ENCODE assay signal across 13 cellular contexts in the genomic region with DNA sequence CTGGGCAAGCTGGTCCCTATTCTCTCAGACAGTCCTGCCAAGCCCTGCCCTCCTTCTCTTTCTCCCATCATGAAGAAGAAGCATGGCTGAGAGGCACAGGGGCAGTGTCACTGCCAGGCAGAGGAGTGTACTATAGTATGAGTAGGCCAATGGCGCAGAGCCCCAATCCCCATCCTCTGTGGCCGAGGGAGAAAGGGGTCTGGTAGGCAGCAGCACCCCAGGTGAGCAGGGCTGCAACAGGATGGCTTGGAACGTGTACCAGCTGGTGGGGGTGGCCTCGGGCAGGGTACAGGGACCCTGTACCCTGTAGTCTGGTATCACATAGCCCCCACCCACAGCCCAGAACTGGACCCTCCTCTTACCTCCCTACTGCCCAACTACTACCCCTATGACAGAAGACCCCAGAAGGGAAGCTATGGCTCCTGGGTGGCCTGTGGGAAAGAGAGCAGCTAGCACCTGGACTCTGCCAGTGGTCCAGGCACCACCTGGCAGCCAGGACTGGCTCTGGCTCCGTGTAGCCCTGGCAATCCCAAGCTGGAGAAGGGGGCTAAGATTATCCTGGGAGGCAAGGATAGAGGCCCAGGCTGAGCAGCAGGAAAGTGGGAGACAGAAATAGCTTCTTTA. TPM values are rescaled to one million over a fixed set of nuclear protein-coding genes. Genes with fewer than 3 reads are reported as not detected.
DNase-seq lines count a peak whose midpoint lies in the region; ATAC-seq and TF ChIP-seq lines count a peak whose summit lies in the region.
"Had no signal": no experiment of that assay in that cellular context is flagged by ENCODE, and none has a peak within 500 bp of the region (broad histone marks: within the 10 kb centered on the region; RNA-seq: fewer than 3 reads in every experiment).

No MANE protein-coding gene starts in this region.

- H3K9ac ChIP-seq in BLaER1 (peak overlapping the region; percentile 98), parathyroid adenoma (no peak overlapping the region)

- BruUV-seq in PC-9 (replicated peaks; lab: Mats Ljungman, UMichigan), result no TSS peak

- H3K36me3 ChIP-seq in BLaER1, result peaks cover 54% of the 10 kb centered on the region
- 0 out of 2 replicates have a peak, but pooled peaks cover 6% of the 10 kb centered on the region for H3K36me3 ChIP-seq in PC-9 (ENCODE audit: low read depth)
- H3K36me3 ChIP-seq in parathyroid adenoma (ENCODE audit: control insufficient read depth, insufficient read depth, low read length), result no peaks in the 10 kb centered on the region

- no peaks in the 10 kb centered on the region for H3K9me3 ChIP-seq in BLaER1
- H3K9me3 ChIP-seq in PC-9 (ENCODE audit: insufficient read depth, low read depth), result no peaks in the 10 kb centered on the region
- no peaks in the 10 kb centered on the region for H3K9me3 ChIP-seq in parathyroid adenoma (ENCODE audit: control insufficient read depth, low read length)
- H3K9me3 ChIP-seq: neutrophil had no signal

- H3K9me2 ChIP-seq in PC-9 (ENCODE audit: insufficient read depth), result no peaks in the 10 kb centered on the region

- H3K4me3 ChIP-seq in BLaER1 (0 out of 2 replicates have a peak overlapping the region, but pooled peaks have one; percentile 97), PC-9 (no peak overlapping the region), epithelial cell of esophagus (ENCODE audit: low read length) (peak overlapping the region; percentile 25), parathyroid adenoma (ENCODE audit: low read depth, low read length) (peak overlapping the region; percentile 8)

- no peak for ATAC-seq in GM19397 (IDR thresholded peaks at IDR 0.05; ENCODE audit: unreplicated experiment)

- POLR2A ChIA-PET in PC-9 (lab: Charles Lee; ENCODE audit: unreplicated experiment), result interaction anchor here (0.6 kb wide), 1 partner anchor 287 kb away, joined by 7 read pairs; no protein-coding TSS in a partner anchor

- H3K4me1 ChIP-seq in BLaER1 (peaks cover 82% of the 10 kb centered on the region), PC-9 (replicated peaks; ENCODE audit: insufficient read depth) (peaks cover 39% of the 10 kb centered on the region), parathyroid adenoma (peaks cover 28% of the 10 kb centered on the region)

- H3K4me2 ChIP-seq in BLaER1, result peak overlapping the region; percentile 98
- H3K4me2 ChIP-seq in PC-9, result peak overlapping the region; percentile 88
- peak overlapping the region; percentile 36 for H3K4me2 ChIP-seq in parathyroid adenoma (ENCODE audit: low read length)

- H4K20me1 ChIP-seq in BLaER1 (peaks cover 81% of the 10 kb centered on the region), PC-9 (ENCODE audit: insufficient read depth) (peaks cover 12% of the 10 kb centered on the region)

- DNase-seq in PC-9, result no peak
- no peak for DNase-seq in epithelial cell of esophagus (ENCODE audit: low read depth)
- DNase-seq in NCI-H1694 (lab: John Stamatoyannopoulos, UW), result no peak
- DNase-seq in mesenteric fat pad (ENCODE audit: low spot score), result no peak
- no peak for DNase-seq in SIG-M5 (lab: John Stamatoyannopoulos, UW)
- DNase-seq: activated T-cell treated with anti-CD3 and anti-CD28 coated beads, Interleukin-2, amount 50 U/mL, for 1 hour had no signal

- H3F3A ChIP-seq in PC-9 (ENCODE audit: insufficient read depth, low read depth), result peaks cover 28% of the 10 kb centered on the region

- no peaks in the 10 kb centered on the region for H3K27me3 ChIP-seq in BLaER1
- H3K27me3 ChIP-seq in PC-9 (ENCODE audit: insufficient read depth, low read depth), result no peaks in the 10 kb centered on the region
- H3K27me3 ChIP-seq in parathyroid adenoma (ENCODE audit: control insufficient read depth, insufficient read depth, low read length), result no peaks in the 10 kb centered on the region
- H3K27me3 ChIP-seq: neutrophil had no signal

- H3K27ac ChIP-seq in BLaER1 (peak overlapping the region; percentile 99), PC-9 (no peak overlapping the region), parathyroid adenoma (peak overlapping the region; percentile 59)

- H2AFZ ChIP-seq in PC-9 (no peak overlapping the region), parathyroid adenoma (no peak overlapping the region)

- intact Hi-C loops in PC-9 (cut with micrococcal nuclease; ENCODE audit: unreplicated experiment), result no loop called here

- H3K79me2 ChIP-seq in PC-9 (ENCODE audit: low read depth) (peaks cover 61% of the 10 kb centered on the region), parathyroid adenoma (peaks cover 41% of the 10 kb centered on the region)

- TF ChIP-seq CTCF in PC-9 (conservative IDR thresholded peaks at IDR 0.05) (no peak), epithelial cell of esophagus (IDR thresholded peaks at IDR 0.05; ENCODE audit: insufficient read depth, low read depth, low read length, missing control alignments) (no peak), parathyroid adenoma (IDR thresholded peaks at IDR 0.05) (no peak)

- CTCF ChIA-PET in PC-9 (lab: Charles Lee), result interaction anchor here (1.0 to 1.1 kb wide), 2 partner anchors 10 to 36 kb away, joined by 3 read pairs; no protein-coding TSS in a partner anchor

RNA-seq across cellular contexts. Expression of a gene that starts 4.4 kb away (rescaled TPM):
- 73.6 and 98.7 TPM in 2 replicates for total RNA-seq in PC-9 (2021)
- total RNA-seq in mesenteric fat pad, result 57.4 TPM

RNA-seq across cellular contexts. Expression of a gene that starts 10.6 kb away (rescaled TPM):
- 36.9 and 44.0 TPM in 2 replicates for total RNA-seq in PC-9 (2021)
- 28.8 TPM for total RNA-seq in mesenteric fat pad

RNA-seq across cellular contexts. Expression of a gene that starts 10.8 kb away (rescaled TPM):
- 128 and 150 TPM in 2 replicates for total RNA-seq in PC-9 (2021)
- 115 TPM for total RNA-seq in mesenteric fat pad

RNA-seq across cellular contexts. Expression of a gene that starts 35.4 kb away (rescaled TPM):
- total RNA-seq in PC-9 (2021), result not detected in 2 replicates
- total RNA-seq in mesenteric fat pad, result not detected
- total RNA-seq: H4; HT1080; T-helper 2 cell treated with Interferon-gamma antibody and Interleukin-4, amounts not matched to agents 100 ng/mL and 5 ng/mL, for 36 hours had no signal

RNA-seq across cellular contexts. Expression of a gene that starts 43.7 kb away (rescaled TPM):
- total RNA-seq in PC-9 (2021) (not detected in 2 replicates), mesenteric fat pad (not detected)
- total RNA-seq: H4; HT1080; T-helper 2 cell treated with Interferon-gamma antibody and Interleukin-4, amounts not matched to agents 100 ng/mL and 5 ng/mL, for 36 hours had no signal

Comparison
In these comparisons a context has a peak if more than half of its experiments do, and no peak if none do; other contexts are left out.
1. H3K4me2 ChIP-seq: peak in every context shown above with its lines; median percentile 98 in BLaER1; 88 in PC-9; 36 in parathyroid adenoma.